In genomic region chr12:109725321-109726105, GRCh38 we compare ENCODE assay signal across 20 cellular contexts. TPM values are rescaled to one million over a fixed set of nuclear protein-coding genes. Genes with fewer than 3 reads are reported as not detected.
DNase-seq lines count a peak whose midpoint lies in the region; ATAC-seq and TF ChIP-seq lines count a peak whose summit lies in the region.
"Had no signal": no experiment of that assay in that cellular context is flagged by ENCODE, and none has a peak within 500 bp of the region (broad histone marks: within the 10 kb centered on the region; RNA-seq: fewer than 3 reads in every experiment).

No MANE protein-coding gene starts in this region.

- H3K4me1 Mint-ChIP-seq in glutamatergic neuron (ENCODE audit: low read depth, unreplicated experiment) (peaks cover 16% of the 10 kb centered on the region), HFFc6 (ENCODE audit: low read depth) (no peaks in the 10 kb centered on the region)
- H3K4me1 Mint-ChIP-seq: CD4-positive, alpha-beta memory T cell had no signal

- no peak overlapping the region for H3K4me3 Mint-ChIP-seq in glutamatergic neuron (ENCODE audit: unreplicated experiment)
- no peak overlapping the region for H3K4me3 Mint-ChIP-seq in HFFc6
- H3K4me3 Mint-ChIP-seq: activated T-cell treated with anti-CD3 and anti-CD28 coated beads, Interleukin-2, amount 50 U/mL, for 24 hours; CD4-positive, alpha-beta memory T cell; stimulated activated naive CD8-positive, alpha-beta T cell treated with anti-CD3 and anti-CD28 coated beads, Interleukin-15, Interleukin-2, amounts not matched to agents 100 ng/mL and 50 ng/mL, for 24 hours had no signal

- peak overlapping the region in 1 of 12 donors; percentile 51 for H3K27ac ChIP-seq in heart left ventricle
- H3K27ac ChIP-seq in left ventricle myocardium inferior (replicated peaks) = no peak overlapping the region
- peak overlapping the region; percentile 63 for H3K27ac ChIP-seq in temporal lobe (ENCODE audit: low read depth, low read length)
- H3K27ac ChIP-seq: brain microvascular endothelial cell, parathyroid adenoma had no signal

- H3K27ac Mint-ChIP-seq in glutamatergic neuron (ENCODE audit: unreplicated experiment) (no peak overlapping the region), HFFc6 (no peak overlapping the region)
- H3K27ac Mint-ChIP-seq: activated T-cell treated with anti-CD3 and anti-CD28 coated beads, Interleukin-2, amount 50 U/mL, for 24 hours; CD4-positive, alpha-beta memory T cell; stimulated activated naive CD8-positive, alpha-beta T cell treated with anti-CD3 and anti-CD28 coated beads, Interleukin-15, Interleukin-2, amounts not matched to agents 100 ng/mL and 50 ng/mL, for 24 hours had no signal

- peaks cover 2% of the 10 kb centered on the region for H3K9me3 Mint-ChIP-seq in glutamatergic neuron (ENCODE audit: unreplicated experiment)
- no peaks in the 10 kb centered on the region for H3K9me3 Mint-ChIP-seq in HFFc6
- H3K9me3 Mint-ChIP-seq: activated T-cell treated with anti-CD3 and anti-CD28 coated beads, Interleukin-2, amount 50 U/mL, for 24 hours; CD4-positive, alpha-beta memory T cell; stimulated activated naive CD8-positive, alpha-beta T cell treated with anti-CD3 and anti-CD28 coated beads, Interleukin-15, Interleukin-2, amounts not matched to agents 100 ng/mL and 50 ng/mL, for 24 hours had no signal

- H3K4me1 ChIP-seq in heart left ventricle = peaks cover 0 to 38% (median 20%) of the 10 kb centered on the region in 12 donors
- peaks cover 46% of the 10 kb centered on the region for H3K4me1 ChIP-seq in left ventricle myocardium inferior
- H3K4me1 ChIP-seq: HAP-1, parathyroid adenoma had no signal

- no peaks in the 10 kb centered on the region for H3K36me3 ChIP-seq in heart left ventricle
- no peaks in the 10 kb centered on the region for H3K36me3 ChIP-seq in left ventricle myocardium inferior
- H3K36me3 ChIP-seq: brain microvascular endothelial cell, esophagus squamous epithelium, HAP-1 had no signal

- H3K27me3 Mint-ChIP-seq in glutamatergic neuron (ENCODE audit: unreplicated experiment) (peaks cover 4% of the 10 kb centered on the region), HFFc6 (ENCODE audit: insufficient read depth) (peaks cover 30% of the 10 kb centered on the region)
- H3K27me3 Mint-ChIP-seq: activated T-cell treated with anti-CD3 and anti-CD28 coated beads, Interleukin-2, amount 50 U/mL, for 24 hours; CD4-positive, alpha-beta memory T cell; stimulated activated naive CD8-positive, alpha-beta T cell treated with anti-CD3 and anti-CD28 coated beads, Interleukin-15, Interleukin-2, amounts not matched to agents 100 ng/mL and 50 ng/mL, for 24 hours had no signal

- H3K36me3 Mint-ChIP-seq in glutamatergic neuron (ENCODE audit: unreplicated experiment) (no peaks in the 10 kb centered on the region), HFFc6 (ENCODE audit: low read depth) (no peaks in the 10 kb centered on the region)
- H3K36me3 Mint-ChIP-seq: CD4-positive, alpha-beta memory T cell had no signal

- TF ChIP-seq POLR2A in heart left ventricle (IDR thresholded peaks at IDR 0.05) = no peak

- H3K4me3 ChIP-seq in heart left ventricle (no peak overlapping the region), left ventricle myocardium inferior (no peak overlapping the region)
- H3K4me3 ChIP-seq: esophagus squamous epithelium, HAP-1, K562, mucosa of descending colon had no signal

- peak in 3 of 5 donors; percentile 22 to 28 (median 25) for DNase-seq in heart left ventricle
- no peak for DNase-seq in left ventricle myocardium inferior
- DNase-seq in glutamatergic neuron = peak; percentile 9
- DNase-seq in nucleus accumbens (lab: John Stamatoyannopoulos, UW) = peak in 53 of 56 donors; percentile 17 to 84 (median 64)
- DNase-seq in HFFc6 = no peak
- no peak for DNase-seq in NCI-H146 treated with DMSO at 0.1 percent for 48 hours (lab: John Stamatoyannopoulos, UW; ENCODE audit: unreplicated experiment)
- DNase-seq: activated CD4-positive, alpha-beta T cell treated with anti-CD3 and anti-CD28 coated beads, Interleukin-2, amount 50 U/mL, for 4 hours; activated naive CD4-positive, alpha-beta T cell treated with anti-CD3 and anti-CD28 coated beads, Interleukin-2, amount 50 U/mL, for 16 hours; activated T-cell treated with anti-CD3 and anti-CD28 coated beads, Interleukin-2, amount 50 U/mL, for 24 hours; brain microvascular endothelial cell; CD4-positive, alpha-beta memory T cell; esophagus squamous epithelium had no signal

- H3K9me3 ChIP-seq in heart left ventricle (no peaks in the 10 kb centered on the region), left ventricle myocardium inferior (replicated peaks) (no peaks in the 10 kb centered on the region)
- H3K9me3 ChIP-seq: esophagus squamous epithelium, HAP-1, mucosa of descending colon had no signal

- intact Hi-C loops in heart left ventricle (cut with DNase I) (no loop called here), left ventricle myocardium inferior (cut with micrococcal nuclease) (no loop called here)

- no peak for ATAC-seq in heart left ventricle
- ATAC-seq in GM19463 (IDR thresholded peaks at IDR 0.05; ENCODE audit: unreplicated experiment) = no peak
- ATAC-seq: K562, mucosa of descending colon, Panc1 had no signal

- WGBS in heart left ventricle, 4 donors = 86 to 90% (median 88%) methylated on average over 23 to 24 of the region's 24 CpGs

- H3K27me3 ChIP-seq in heart left ventricle = no peaks in the 10 kb centered on the region
- no peaks in the 10 kb centered on the region for H3K27me3 ChIP-seq in left ventricle myocardium inferior (ENCODE audit: low read depth)
- H3K27me3 ChIP-seq: brain microvascular endothelial cell, esophagus squamous epithelium had no signal

- TF ChIP-seq CTCF in heart left ventricle (IDR thresholded peaks at IDR 0.05) (no peak), left ventricle myocardium inferior (IDR thresholded peaks at IDR 0.05; ENCODE audit: borderline replicate concordance) (no peak), glutamatergic neuron (IDR thresholded peaks at IDR 0.05; ENCODE audit: partially characterized antibody, unreplicated experiment) (no peak), HFFc6 (IDR thresholded peaks at IDR 0.05) (no peak)

RNA-seq across cellular contexts. Expression of gene FAM222A, which starts 11.9 kb away (rescaled TPM):
- total RNA-seq in heart left ventricle (10 to 100 TPM in 6 of 9 donors, 1 to 10 TPM in 3; 3.5 to 45.8 (median 11.2) TPM), left ventricle myocardium inferior (20.0 TPM), glutamatergic neuron (ENCODE audit: unreplicated experiment) (18.1 TPM), temporal lobe (3.2 TPM)
- 1 to 10 TPM; 4.1 to 9.4 TPM for polyA plus RNA-seq in heart left ventricle
- total RNA-seq in HFFc6 (2021; fragmentation: NEBNext Ultra II Directional; extraction: Animal tissue kit (Norgen Biotek cat#: 25700)) = under 1 TPM; 0.46 to 0.65 (median 0.64) TPM

Comparison
In these comparisons a context has a peak if more than half of its experiments do, and no peak if none do; other contexts are left out.
1. DNase-seq: peak in heart left ventricle (3 of 5), glutamatergic neuron (single experiment) and nucleus accumbens (53 of 56); none in left ventricle myocardium inferior (single experiment), HFFc6 (single experiment) and NCI-H146 treated with DMSO at 0.1 percent for 48 hours (single experiment).